17 cellular contexts compared by ENCODE assay signal in genomic region chr21:34788879-34789278, GRCh38.
"Had no signal": no experiment of that assay in that cellular context is flagged by ENCODE, and none has a peak within 500 bp of the region (broad histone marks: within the 10 kb centered on the region; RNA-seq: fewer than 3 reads in every experiment).

No MANE protein-coding gene starts in this region.

- H3K4me3 Mint-ChIP-seq: activated CD8-positive, alpha-beta T cell treated with anti-CD3 and anti-CD28 coated beads for 36 hours; naive B cell; stimulated activated naive B cell treated with anti-CD40 and anti-IgM and Interleukin-4, amounts not matched to agents 10 μg/mL and 1 μg/mL and 100 μg/mL, for 72 hours had no signal

- FAIRE-seq: endometrium, islet of Langerhans, urothelium cell line had no signal

- H3K4me1 Mint-ChIP-seq: naive B cell; stimulated activated naive B cell treated with anti-CD40 and anti-IgM and Interleukin-4, amounts not matched to agents 10 μg/mL and 1 μg/mL and 100 μg/mL, for 72 hours had no signal

- H3K36me3 ChIP-seq: colonic mucosa had no signal

- H3K27ac ChIP-seq: colonic mucosa, left lung, tibial artery had no signal

- H3K27me3 ChIP-seq: colonic mucosa, left lung, tibial artery had no signal

- H3K27ac Mint-ChIP-seq: activated CD8-positive, alpha-beta T cell treated with anti-CD3 and anti-CD28 coated beads for 36 hours; stimulated activated naive B cell treated with anti-CD40 and anti-IgM and Interleukin-4, amounts not matched to agents 10 μg/mL and 1 μg/mL and 100 μg/mL, for 72 hours had no signal

- H3K4me1 ChIP-seq: colonic mucosa, left lung, tibial artery had no signal

- ATAC-seq: activated CD8-positive, alpha-beta T cell treated with anti-CD3 and anti-CD28 coated beads for 36 hours; left lung; stimulated activated naive B cell treated with anti-CD40 and anti-IgM and Interleukin-4, amounts not matched to agents 10 μg/mL and 1 μg/mL and 100 μg/mL, for 72 hours had no signal

- H3K9me3 Mint-ChIP-seq: activated CD8-positive, alpha-beta T cell treated with anti-CD3 and anti-CD28 coated beads for 36 hours; naive B cell; stimulated activated naive B cell treated with anti-CD40 and anti-IgM and Interleukin-4, amounts not matched to agents 10 μg/mL and 1 μg/mL and 100 μg/mL, for 72 hours had no signal

- DNase-seq: activated CD4-positive, alpha-beta T cell treated with anti-CD3 and anti-CD28 coated beads for 48 hours; activated CD8-positive, alpha-beta T cell treated with anti-CD3 and anti-CD28 coated beads for 36 hours; activated T-cell treated with anti-CD3 and anti-CD28 coated beads, Interleukin-2, amount 50 U/mL, for 48 hours; amniotic stem cell; caudate nucleus; colonic mucosa; left lung; mammary epithelial cell; naive B cell; occipital lobe; stimulated activated CD4-positive, alpha-beta T cell treated with anti-CD3 and anti-CD28 coated beads, Interleukin-2, amount 100 ng/mL, for 48 hours; stimulated activated naive B cell treated with anti-CD40 and anti-IgM and Interleukin-4, amounts not matched to agents 10 μg/mL and 1 μg/mL and 100 μg/mL, for 72 hours; T-helper 2 cell; tibial artery had no signal

- H3K27me3 Mint-ChIP-seq: activated CD8-positive, alpha-beta T cell treated with anti-CD3 and anti-CD28 coated beads for 36 hours; naive B cell; stimulated activated naive B cell treated with anti-CD40 and anti-IgM and Interleukin-4, amounts not matched to agents 10 μg/mL and 1 μg/mL and 100 μg/mL, for 72 hours had no signal

- H3K4me3 ChIP-seq: colonic mucosa, left lung, tibial artery had no signal

- H3K9me3 ChIP-seq: colonic mucosa, left lung, tibial artery had no signal
